In the genomic region with DNA sequence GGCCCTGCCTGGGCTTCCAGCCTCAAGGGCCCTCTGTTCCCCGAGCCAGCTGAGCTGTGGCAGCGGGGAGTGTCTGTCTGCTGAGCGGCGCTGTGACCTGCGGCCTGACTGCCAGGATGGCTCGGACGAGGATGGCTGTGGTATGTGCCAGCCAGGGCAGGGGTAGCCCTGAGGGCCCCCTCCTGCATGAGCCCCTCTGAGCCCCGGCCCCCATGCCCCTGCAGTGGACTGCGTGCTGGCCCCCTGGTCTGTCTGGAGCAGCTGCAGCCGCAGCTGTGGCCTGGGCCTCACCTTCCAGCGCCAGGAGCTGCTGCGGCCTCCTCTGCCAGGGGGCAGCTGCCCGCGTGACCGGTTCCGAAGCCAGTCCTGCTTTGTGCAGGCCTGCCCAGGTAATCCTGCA, we compare ENCODE assay signal across 1 cellular context.
TF ChIP-seq lines count a peak whose summit lies in the region.

No MANE protein-coding gene starts in this region.

TF ChIP-seq in K562, 482 proteins besides CTCF, POLR2A, EP300 and RAD21:
- TF ChIP-seq TGIF2 (CRISPR knock-in tag; IDR thresholded peaks at IDR 0.05) (0 out of 2 replicates have a peak, but pooled peaks have one; percentile 18), CCNT2 (IDR thresholded peaks at IDR 0.05; ENCODE audit: borderline replicate concordance, extremely low read depth, insufficient read length, low read depth, low read length) (no peak), BDP1 (IDR thresholded peaks at IDR 0.05; ENCODE audit: insufficient read depth, insufficient read length) (no peak)
TF ChIP-seq in K562: peak in this region for 1.
